ENCODE assay signal across 2 cellular contexts in the genomic region with DNA sequence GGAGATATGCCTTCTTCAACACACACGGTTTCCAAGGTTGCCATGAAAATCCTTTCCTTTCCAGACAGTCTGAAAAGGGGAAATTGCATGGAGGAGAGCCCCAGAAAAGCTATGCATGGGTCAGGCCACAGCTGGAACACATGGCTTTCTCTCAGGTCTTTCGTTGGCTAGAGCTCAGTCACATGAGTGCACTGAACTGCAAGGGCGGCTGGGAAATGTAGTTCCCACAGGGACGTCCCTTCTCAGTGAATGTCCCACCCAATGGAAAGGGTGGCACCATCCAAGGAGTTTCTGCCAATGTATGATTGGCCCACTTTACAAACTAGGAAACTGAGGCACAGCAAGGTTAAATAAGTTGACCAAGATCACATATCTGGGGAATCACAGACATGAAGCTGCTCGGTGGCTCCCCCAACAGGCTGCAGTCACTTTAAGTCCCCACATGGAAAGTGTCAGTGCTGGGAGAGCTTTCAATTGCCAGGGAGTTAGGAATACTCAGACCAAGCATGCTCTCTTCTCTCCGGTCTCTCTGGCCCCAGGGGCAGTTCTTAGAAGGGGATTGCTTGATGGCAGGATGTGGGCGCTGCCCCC.
A peak's percentile ranks its signal among the peaks of the same experiment; 100 is the strongest.
TF ChIP-seq lines count a peak whose summit lies in the region.

No MANE protein-coding gene starts in this region.

TF ChIP-seq in HCT116, 20 proteins besides CTCF, POLR2A, EP300 and RAD21:
- TF ChIP-seq SIN3A (IDR thresholded peaks at IDR 0.05; ENCODE audit: low read depth) (no peak), CBX3 (IDR thresholded peaks at IDR 0.05; ENCODE audit: low read depth) (no peak), SP1 (IDR thresholded peaks at IDR 0.05; ENCODE audit: low read depth) (no peak), FOSL1 (IDR thresholded peaks at IDR 0.05; ENCODE audit: low read depth) (no peak), YY1 (IDR thresholded peaks at IDR 0.05; ENCODE audit: extremely low read depth, insufficient replicate concordance, low read depth, low read length) (no peak), JUND (IDR thresholded peaks at IDR 0.05) (no peak), TCF7L2 (IDR thresholded peaks at IDR 0.05; ENCODE audit: borderline replicate concordance, extremely low read depth, insufficient read depth, insufficient read length) (no peak), ATF3 (IDR thresholded peaks at IDR 0.05) (no peak), EZH2 (IDR thresholded peaks at IDR 0.05) (no peak), POLR2AphosphoS5 (IDR thresholded peaks at IDR 0.05; ENCODE audit: low read depth, low read length) (no peak), EZH2phosphoT487 (IDR thresholded peaks at IDR 0.05; ENCODE audit: borderline replicate concordance) (no peak), SRF (IDR thresholded peaks at IDR 0.05; ENCODE audit: low read depth) (no peak), ZNF274 (IDR thresholded peaks at IDR 0.05; ENCODE audit: low read depth, low read length) (no peak), EGR1 (IDR thresholded peaks at IDR 0.05; ENCODE audit: low read depth) (no peak), ZFX (IDR thresholded peaks at IDR 0.05) (no peak), ELF1 (IDR thresholded peaks at IDR 0.05; ENCODE audit: borderline replicate concordance, low read depth) (no peak)
- TF ChIP-seq, protein P1, sequence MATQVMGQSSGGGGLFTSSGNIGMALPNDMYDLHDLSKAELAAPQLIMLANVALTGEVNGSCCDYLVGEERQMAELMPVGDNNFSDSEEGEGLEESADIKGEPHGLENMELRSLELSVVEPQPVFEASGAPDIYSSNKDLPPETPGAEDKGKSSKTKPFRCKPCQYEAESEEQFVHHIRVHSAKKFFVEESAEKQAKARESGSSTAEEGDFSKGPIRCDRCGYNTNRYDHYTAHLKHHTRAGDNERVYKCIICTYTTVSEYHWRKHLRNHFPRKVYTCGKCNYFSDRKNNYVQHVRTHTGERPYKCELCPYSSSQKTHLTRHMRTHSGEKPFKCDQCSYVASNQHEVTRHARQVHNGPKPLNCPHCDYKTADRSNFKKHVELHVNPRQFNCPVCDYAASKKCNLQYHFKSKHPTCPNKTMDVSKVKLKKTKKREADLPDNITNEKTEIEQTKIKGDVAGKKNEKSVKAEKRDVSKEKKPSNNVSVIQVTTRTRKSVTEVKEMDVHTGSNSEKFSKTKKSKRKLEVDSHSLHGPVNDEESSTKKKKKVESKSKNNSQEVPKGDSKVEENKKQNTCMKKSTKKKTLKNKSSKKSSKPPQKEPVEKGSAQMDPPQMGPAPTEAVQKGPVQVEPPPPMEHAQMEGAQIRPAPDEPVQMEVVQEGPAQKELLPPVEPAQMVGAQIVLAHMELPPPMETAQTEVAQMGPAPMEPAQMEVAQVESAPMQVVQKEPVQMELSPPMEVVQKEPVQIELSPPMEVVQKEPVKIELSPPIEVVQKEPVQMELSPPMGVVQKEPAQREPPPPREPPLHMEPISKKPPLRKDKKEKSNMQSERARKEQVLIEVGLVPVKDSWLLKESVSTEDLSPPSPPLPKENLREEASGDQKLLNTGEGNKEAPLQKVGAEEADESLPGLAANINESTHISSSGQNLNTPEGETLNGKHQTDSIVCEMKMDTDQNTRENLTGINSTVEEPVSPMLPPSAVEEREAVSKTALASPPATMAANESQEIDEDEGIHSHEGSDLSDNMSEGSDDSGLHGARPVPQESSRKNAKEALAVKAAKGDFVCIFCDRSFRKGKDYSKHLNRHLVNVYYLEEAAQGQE (IDR thresholded peaks at IDR 0.05; ENCODE audit: low read depth), result no peak
- TF ChIP-seq, protein P2, sequence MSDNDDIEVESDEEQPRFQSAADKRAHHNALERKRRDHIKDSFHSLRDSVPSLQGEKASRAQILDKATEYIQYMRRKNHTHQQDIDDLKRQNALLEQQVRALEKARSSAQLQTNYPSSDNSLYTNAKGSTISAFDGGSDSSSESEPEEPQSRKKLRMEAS (IDR thresholded peaks at IDR 0.05), result no peak

TF ChIP-seq in H1, 55 proteins besides CTCF, POLR2A, EP300 and RAD21:
- TF ChIP-seq USF2 (IDR thresholded peaks at IDR 0.05; ENCODE audit: low read length), result peak; percentile 85
- no peak for TF ChIP-seq BRCA1 (IDR thresholded peaks at IDR 0.05; ENCODE audit: low read depth, low read length)
- TF ChIP-seq, protein P2 (IDR thresholded peaks at IDR 0.05), result peak; percentile 58
- TF ChIP-seq PHF8 (conservative IDR thresholded peaks at IDR 0.05; ENCODE audit: low read depth, low read length), result no peak
- TF ChIP-seq ATF3 (IDR thresholded peaks at IDR 0.05; ENCODE audit: insufficient read depth, low read depth, low read length), result peak; percentile 66
- TF ChIP-seq SIX5 (IDR thresholded peaks at IDR 0.05; ENCODE audit: low read depth, low read length), result peak; percentile 44
